Comparison of ENCODE assay signal across 8 cellular contexts in genomic region chr13:62512194-62513141, GRCh38.
DNase-seq lines count a peak whose midpoint lies in the region; ATAC-seq and TF ChIP-seq lines count a peak whose summit lies in the region.

No MANE protein-coding gene starts in this region.

- H3K4me1 ChIP-seq in A673 (ENCODE audit: insufficient read depth, low read length, poor library complexity, severe bottlenecking) (no peaks in the 10 kb centered on the region), heart right ventricle (no peaks in the 10 kb centered on the region)

- TF ChIP-seq CTCF in A673 (conservative IDR thresholded peaks at IDR 0.05; ENCODE audit: low read depth, low read length) (peak; percentile 81), GM12864 (IDR thresholded peaks at IDR 0.05; ENCODE audit: low read depth, low read length, missing control alignments) (peak; percentile 79), heart right ventricle (IDR thresholded peaks at IDR 0.05) (peak in 7 of 9 donors; percentile 20 to 47 (median 29))

- no peak for TF ChIP-seq EP300 in Ishikawa (IDR thresholded peaks at IDR 0.05; ENCODE audit: borderline replicate concordance)

- no peaks in the 10 kb centered on the region for H3K9me3 ChIP-seq in A673 (ENCODE audit: low read depth, low read length, poor library complexity, severe bottlenecking)
- peaks cover 0 to 6% (median 0%) of the 10 kb centered on the region in 11 donors for H3K9me3 ChIP-seq in heart right ventricle

- H3K27ac ChIP-seq in A673 (ENCODE audit: low read depth, low read length, poor library complexity, severe bottlenecking) (no peak overlapping the region), heart right ventricle (no peak overlapping the region)

- H3K4me3 ChIP-seq in A673 (ENCODE audit: low read depth, low read length, poor library complexity, severe bottlenecking) (no peak overlapping the region), GM12864 (ENCODE audit: low read depth, low read length) (no peak overlapping the region), H7 (ENCODE audit: insufficient read depth, low read depth, low read length) (no peak overlapping the region), heart right ventricle (no peak overlapping the region)

- BruUV-seq in A673 (replicated peaks; lab: Mats Ljungman, UMichigan) = no TSS peak

- intact Hi-C loops in A673 (cut with micrococcal nuclease; ENCODE audit: unreplicated experiment) (no loop called here), heart right ventricle (cut with DNase I) (no loop called here)

- CTCF ChIA-PET in A673 (lab: Charles Lee) = no interaction called here

- POLR2A ChIA-PET in A673 (lab: Charles Lee; ENCODE audit: low non-redundant PET) = no interaction called here

- H3K36me3 ChIP-seq in A673 (ENCODE audit: insufficient read depth, low read length, poor library complexity, severe bottlenecking) = no peaks in the 10 kb centered on the region
- no peaks in the 10 kb centered on the region for H3K36me3 ChIP-seq in H7 (replicated peaks; ENCODE audit: control insufficient read depth, insufficient read depth, low read length)
- H3K36me3 ChIP-seq in heart right ventricle = no peaks in the 10 kb centered on the region

- H3K27me3 ChIP-seq in A673 (replicated peaks; ENCODE audit: insufficient read depth, low read depth, low read length, poor library complexity) (no peaks in the 10 kb centered on the region), H7 (ENCODE audit: control insufficient read depth, insufficient read depth, low read length) (no peaks in the 10 kb centered on the region), heart right ventricle (no peaks in the 10 kb centered on the region)

- no peak for ATAC-seq in heart right ventricle

- peak; percentile 72 for TF ChIP-seq RAD21 in Ishikawa (IDR thresholded peaks at IDR 0.05; ENCODE audit: low read depth)

- DNase-seq in A673 (ENCODE audit: low spot score) (peak; percentile 66), GM12864 (ENCODE audit: low read depth) (peak; percentile 39), H7 (peak; percentile 4), SW480 (ENCODE audit: low spot score) (peak; percentile 38), heart right ventricle (no peak)
- DNase-seq in stimulated activated CD8-positive, alpha-beta memory T cell treated with anti-CD3 and anti-CD28 coated beads, Interleukin-4, amount 100 ng/mL, for 48 hours = peak; percentile 23
- no peak for DNase-seq in stimulated activated CD4-positive, alpha-beta T cell treated with anti-CD3 and anti-CD28 coated beads, Interleukin-12 subunit alpha, Interleukin-12 subunit beta, amount 100 ng/mL, for 4 hours

- 39 to 40% methylated on average over 7 of the region's 7 CpGs for WGBS in heart right ventricle, 2 donors

TF ChIP-seq in Ishikawa, 13 proteins besides CTCF, POLR2A, EP300 and RAD21:
- TF ChIP-seq, protein P1, sequence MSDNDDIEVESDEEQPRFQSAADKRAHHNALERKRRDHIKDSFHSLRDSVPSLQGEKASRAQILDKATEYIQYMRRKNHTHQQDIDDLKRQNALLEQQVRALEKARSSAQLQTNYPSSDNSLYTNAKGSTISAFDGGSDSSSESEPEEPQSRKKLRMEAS (IDR thresholded peaks at IDR 0.05) = peak; percentile 62
- TF ChIP-seq, protein P2, sequence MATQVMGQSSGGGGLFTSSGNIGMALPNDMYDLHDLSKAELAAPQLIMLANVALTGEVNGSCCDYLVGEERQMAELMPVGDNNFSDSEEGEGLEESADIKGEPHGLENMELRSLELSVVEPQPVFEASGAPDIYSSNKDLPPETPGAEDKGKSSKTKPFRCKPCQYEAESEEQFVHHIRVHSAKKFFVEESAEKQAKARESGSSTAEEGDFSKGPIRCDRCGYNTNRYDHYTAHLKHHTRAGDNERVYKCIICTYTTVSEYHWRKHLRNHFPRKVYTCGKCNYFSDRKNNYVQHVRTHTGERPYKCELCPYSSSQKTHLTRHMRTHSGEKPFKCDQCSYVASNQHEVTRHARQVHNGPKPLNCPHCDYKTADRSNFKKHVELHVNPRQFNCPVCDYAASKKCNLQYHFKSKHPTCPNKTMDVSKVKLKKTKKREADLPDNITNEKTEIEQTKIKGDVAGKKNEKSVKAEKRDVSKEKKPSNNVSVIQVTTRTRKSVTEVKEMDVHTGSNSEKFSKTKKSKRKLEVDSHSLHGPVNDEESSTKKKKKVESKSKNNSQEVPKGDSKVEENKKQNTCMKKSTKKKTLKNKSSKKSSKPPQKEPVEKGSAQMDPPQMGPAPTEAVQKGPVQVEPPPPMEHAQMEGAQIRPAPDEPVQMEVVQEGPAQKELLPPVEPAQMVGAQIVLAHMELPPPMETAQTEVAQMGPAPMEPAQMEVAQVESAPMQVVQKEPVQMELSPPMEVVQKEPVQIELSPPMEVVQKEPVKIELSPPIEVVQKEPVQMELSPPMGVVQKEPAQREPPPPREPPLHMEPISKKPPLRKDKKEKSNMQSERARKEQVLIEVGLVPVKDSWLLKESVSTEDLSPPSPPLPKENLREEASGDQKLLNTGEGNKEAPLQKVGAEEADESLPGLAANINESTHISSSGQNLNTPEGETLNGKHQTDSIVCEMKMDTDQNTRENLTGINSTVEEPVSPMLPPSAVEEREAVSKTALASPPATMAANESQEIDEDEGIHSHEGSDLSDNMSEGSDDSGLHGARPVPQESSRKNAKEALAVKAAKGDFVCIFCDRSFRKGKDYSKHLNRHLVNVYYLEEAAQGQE (IDR thresholded peaks at IDR 0.05; ENCODE audit: low read depth) = no peak
- TF ChIP-seq, protein P3, sequence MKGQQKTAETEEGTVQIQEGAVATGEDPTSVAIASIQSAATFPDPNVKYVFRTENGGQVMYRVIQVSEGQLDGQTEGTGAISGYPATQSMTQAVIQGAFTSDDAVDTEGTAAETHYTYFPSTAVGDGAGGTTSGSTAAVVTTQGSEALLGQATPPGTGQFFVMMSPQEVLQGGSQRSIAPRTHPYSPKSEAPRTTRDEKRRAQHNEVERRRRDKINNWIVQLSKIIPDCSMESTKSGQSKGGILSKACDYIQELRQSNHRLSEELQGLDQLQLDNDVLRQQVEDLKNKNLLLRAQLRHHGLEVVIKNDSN (IDR thresholded peaks at IDR 0.05) = peak; percentile 66
- no peak for TF ChIP-seq ZBTB7A (IDR thresholded peaks at IDR 0.05; ENCODE audit: low read depth)

Comparison
In these comparisons a context has a peak if more than half of its experiments do, and no peak if none do; other contexts are left out.
1. DNase-seq: peak in A673 (single experiment), GM12864 (single experiment), H7 (single experiment), SW480 (single experiment) and stimulated activated CD8-positive, alpha-beta memory T cell treated with anti-CD3 and anti-CD28 coated beads, Interleukin-4, amount 100 ng/mL, for 48 hours (single experiment); none in heart right ventricle (0 of 2) and stimulated activated CD4-positive, alpha-beta T cell treated with anti-CD3 and anti-CD28 coated beads, Interleukin-12 subunit alpha, Interleukin-12 subunit beta, amount 100 ng/mL, for 4 hours (single experiment).
2. CTCF ChIP-seq: peak in every context shown above with its lines; median percentile 81 in A673; 79 in GM12864; 29 in heart right ventricle.